Comparison of ENCODE assay signal across 1 cellular context in the genomic region with DNA sequence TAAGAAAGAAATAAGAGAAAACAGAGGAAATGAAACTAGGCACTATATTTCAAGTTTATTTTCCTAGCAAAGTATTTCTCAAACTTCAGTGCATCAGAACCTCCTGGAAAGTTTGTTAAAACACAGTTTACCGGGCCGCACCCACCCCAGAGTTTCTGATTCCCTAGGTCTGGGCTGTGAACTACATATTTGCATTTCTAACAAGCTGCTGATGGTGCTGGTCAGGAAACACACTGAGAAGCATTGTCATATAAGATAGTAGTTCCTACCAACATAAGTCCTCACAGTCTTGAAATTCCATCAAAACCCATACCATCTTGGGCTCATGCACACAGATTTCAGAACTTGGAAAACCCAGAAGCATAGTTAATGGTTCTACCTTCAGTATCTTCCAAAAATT.
TF ChIP-seq lines count a peak whose summit lies in the region.

No MANE protein-coding gene starts in this region.

TF ChIP-seq in GM23338, 12 proteins besides CTCF, POLR2A, EP300 and RAD21:
- TF ChIP-seq, protein P1, sequence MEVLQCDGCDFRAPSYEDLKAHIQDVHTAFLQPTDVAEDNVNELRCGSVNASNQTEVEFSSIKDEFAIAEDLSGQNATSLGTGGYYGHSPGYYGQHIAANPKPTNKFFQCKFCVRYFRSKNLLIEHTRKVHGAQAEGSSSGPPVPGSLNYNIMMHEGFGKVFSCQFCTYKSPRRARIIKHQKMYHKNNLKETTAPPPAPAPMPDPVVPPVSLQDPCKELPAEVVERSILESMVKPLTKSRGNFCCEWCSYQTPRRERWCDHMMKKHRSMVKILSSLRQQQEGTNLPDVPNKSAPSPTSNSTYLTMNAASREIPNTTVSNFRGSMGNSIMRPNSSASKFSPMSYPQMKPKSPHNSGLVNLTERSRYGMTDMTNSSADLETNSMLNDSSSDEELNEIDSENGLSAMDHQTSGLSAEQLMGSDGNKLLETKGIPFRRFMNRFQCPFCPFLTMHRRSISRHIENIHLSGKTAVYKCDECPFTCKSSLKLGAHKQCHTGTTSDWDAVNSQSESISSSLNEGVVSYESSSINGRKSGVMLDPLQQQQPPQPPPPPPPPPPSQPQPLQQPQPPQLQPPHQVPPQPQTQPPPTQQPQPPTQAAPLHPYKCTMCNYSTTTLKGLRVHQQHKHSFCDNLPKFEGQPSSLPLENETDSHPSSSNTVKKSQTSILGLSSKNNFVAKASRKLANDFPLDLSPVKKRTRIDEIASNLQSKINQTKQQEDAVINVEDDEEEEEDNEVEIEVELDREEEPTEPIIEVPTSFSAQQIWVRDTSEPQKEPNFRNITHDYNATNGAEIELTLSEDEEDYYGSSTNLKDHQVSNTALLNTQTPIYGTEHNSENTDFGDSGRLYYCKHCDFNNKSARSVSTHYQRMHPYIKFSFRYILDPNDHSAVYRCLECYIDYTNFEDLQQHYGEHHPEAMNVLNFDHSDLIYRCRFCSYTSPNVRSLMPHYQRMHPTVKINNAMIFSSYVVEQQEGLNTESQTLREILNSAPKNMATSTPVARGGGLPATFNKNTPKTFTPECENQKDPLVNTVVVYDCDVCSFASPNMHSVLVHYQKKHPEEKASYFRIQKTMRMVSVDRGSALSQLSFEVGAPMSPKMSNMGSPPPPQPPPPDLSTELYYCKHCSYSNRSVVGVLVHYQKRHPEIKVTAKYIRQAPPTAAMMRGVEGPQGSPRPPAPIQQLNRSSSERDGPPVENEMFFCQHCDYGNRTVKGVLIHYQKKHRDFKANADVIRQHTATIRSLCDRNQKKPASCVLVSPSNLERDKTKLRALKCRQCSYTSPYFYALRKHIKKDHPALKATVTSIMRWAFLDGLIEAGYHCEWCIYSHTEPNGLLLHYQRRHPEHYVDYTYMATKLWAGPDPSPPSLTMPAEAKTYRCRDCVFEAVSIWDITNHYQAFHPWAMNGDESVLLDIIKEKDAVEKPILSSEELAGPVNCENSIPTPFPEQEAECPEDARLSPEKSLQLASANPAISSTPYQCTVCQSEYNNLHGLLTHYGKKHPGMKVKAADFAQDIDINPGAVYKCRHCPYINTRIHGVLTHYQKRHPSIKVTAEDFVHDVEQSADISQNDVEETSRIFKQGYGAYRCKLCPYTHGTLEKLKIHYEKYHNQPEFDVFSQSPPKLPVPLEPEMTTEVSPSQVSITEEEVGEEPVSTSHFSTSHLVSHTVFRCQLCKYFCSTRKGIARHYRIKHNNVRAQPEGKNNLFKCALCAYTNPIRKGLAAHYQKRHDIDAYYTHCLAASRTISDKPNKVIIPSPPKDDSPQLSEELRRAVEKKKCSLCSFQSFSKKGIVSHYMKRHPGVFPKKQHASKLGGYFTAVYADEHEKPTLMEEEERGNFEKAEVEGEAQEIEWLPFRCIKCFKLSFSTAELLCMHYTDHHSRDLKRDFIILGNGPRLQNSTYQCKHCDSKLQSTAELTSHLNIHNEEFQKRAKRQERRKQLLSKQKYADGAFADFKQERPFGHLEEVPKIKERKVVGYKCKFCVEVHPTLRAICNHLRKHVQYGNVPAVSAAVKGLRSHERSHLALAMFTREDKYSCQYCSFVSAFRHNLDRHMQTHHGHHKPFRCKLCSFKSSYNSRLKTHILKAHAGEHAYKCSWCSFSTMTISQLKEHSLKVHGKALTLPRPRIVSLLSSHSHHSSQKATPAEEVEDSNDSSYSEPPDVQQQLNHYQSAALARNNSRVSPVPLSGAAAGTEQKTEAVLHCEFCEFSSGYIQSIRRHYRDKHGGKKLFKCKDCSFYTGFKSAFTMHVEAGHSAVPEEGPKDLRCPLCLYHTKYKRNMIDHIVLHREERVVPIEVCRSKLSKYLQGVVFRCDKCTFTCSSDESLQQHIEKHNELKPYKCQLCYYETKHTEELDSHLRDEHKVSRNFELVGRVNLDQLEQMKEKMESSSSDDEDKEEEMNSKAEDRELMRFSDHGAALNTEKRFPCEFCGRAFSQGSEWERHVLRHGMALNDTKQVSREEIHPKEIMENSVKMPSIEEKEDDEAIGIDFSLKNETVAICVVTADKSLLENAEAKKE (CRISPR knock-in tag; IDR thresholded peaks at IDR 0.05): no peak
- TF ChIP-seq CREB1 (CRISPR knock-in tag; IDR thresholded peaks at IDR 0.05; ENCODE audit: low read depth): no peak
- no peak for TF ChIP-seq STAT1 (IDR thresholded peaks at IDR 0.05; ENCODE audit: unreplicated experiment)
- TF ChIP-seq EZH2 (IDR thresholded peaks at IDR 0.05; ENCODE audit: low read depth, unreplicated experiment): no peak
- no peak for TF ChIP-seq REST (IDR thresholded peaks at IDR 0.05; ENCODE audit: unreplicated experiment)
- no peak for TF ChIP-seq EZH2phosphoT487 (IDR thresholded peaks at IDR 0.05; ENCODE audit: unreplicated experiment)
- TF ChIP-seq ETS1 (IDR thresholded peaks at IDR 0.05): no peak
- TF ChIP-seq NANOG (IDR thresholded peaks at IDR 0.05; ENCODE audit: borderline replicate concordance): no peak
- TF ChIP-seq JUNB (IDR thresholded peaks at IDR 0.05; ENCODE audit: unreplicated experiment): no peak
- no peak for TF ChIP-seq POLR2AphosphoS5 (IDR thresholded peaks at IDR 0.05; ENCODE audit: low read depth)
- no peak for TF ChIP-seq ZNF114 (CRISPR knock-in tag; IDR thresholded peaks at IDR 0.05)
- no peak for TF ChIP-seq ZNF331 (CRISPR knock-in tag; IDR thresholded peaks at IDR 0.05; ENCODE audit: low read depth)
